ENCODE assay signal across 8 cellular contexts in the genomic region with DNA sequence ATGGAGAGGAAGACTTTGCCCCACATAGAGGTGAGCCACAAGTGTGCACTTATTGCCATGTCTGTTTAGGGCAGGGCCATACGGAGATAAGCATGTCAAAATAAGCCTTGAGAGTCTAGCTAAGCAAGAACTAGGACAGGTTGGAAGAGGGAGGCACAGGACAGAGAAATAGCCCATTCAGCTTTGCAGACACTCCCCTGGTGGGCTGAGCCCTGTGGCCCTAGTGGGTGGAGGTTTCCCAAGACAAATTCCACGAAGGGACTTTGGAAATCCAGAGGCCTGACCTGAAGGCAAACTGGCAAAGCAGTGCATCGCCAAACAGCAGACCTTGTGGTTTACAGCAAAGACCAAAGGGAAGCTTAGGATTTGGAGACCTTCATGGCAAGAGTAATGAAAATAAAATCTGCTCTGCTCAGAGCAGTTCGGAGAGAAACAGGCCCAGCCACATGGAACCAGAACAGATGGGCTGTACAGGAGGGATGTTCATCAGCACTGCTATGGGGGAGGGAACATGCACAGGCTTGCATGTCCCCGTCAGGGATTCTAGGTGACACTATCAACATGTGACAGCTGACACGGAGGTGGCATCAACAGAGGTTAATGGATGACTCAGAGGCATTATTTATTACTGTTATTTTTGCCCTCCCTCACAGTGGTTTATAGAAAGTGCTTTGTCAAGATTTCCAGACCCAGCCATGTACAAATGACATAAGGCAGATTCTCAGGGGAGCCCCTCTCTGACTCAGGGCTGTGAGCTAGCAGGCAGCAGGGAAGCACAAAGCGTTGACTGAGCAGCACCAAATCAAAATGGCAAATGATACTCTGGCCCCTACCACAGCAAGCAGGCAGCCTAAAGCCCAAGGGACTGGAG.
DNase-seq lines count a peak whose midpoint lies in the region; ATAC-seq and TF ChIP-seq lines count a peak whose summit lies in the region.

No MANE protein-coding gene starts in this region.

- peak; percentile 17 for DNase-seq in stimulated activated CD4-positive, alpha-beta T cell treated with anti-CD3 and anti-CD28 coated beads, Interleukin-12 subunit alpha, Interleukin-12 subunit beta, amount 100 ng/mL, for 4 hours
- DNase-seq in stimulated activated CD4-positive, alpha-beta T cell treated with anti-CD3 and anti-CD28 coated beads, Interleukin-2, amount 100 ng/mL, for 48 hours: no peak
- DNase-seq in NCI-H524 (lab: John Stamatoyannopoulos, UW) (peak; percentile 80 to 95), fibroblast of gingiva (ENCODE audit: low read depth) (peak; percentile 31), gastrocnemius medialis (peak; percentile 46 to 63), omental fat pad (ENCODE audit: low spot score) (no peak), GM19238 (ENCODE audit: insufficient read length, low spot score) (no peak)

- intact Hi-C loops in gastrocnemius medialis (cut with DNase I; ENCODE audit: low total_unique reads): no loop called here

- H3K36me3 ChIP-seq in gastrocnemius medialis: no peaks in the 10 kb centered on the region

- in situ Hi-C loops in gastrocnemius medialis (cut with MboI; ENCODE audit: low sequenced_read_pairs in 4 of 4): no loop called here

- peaks cover 15 to 21% of the 10 kb centered on the region in 2 donors for H3K4me1 ChIP-seq in gastrocnemius medialis

- peak overlapping the region; percentile 35 to 74 (median 62) for H3K27ac ChIP-seq in gastrocnemius medialis

- no peaks in the 10 kb centered on the region for H3K27me3 ChIP-seq in gastrocnemius medialis

- ATAC-seq in HG02571 (IDR thresholded peaks at IDR 0.05; ENCODE audit: unreplicated experiment) (peak; percentile 73), gastrocnemius medialis (peak; percentile 71 to 83), omental fat pad (ENCODE audit: low FRiP score) (no peak)

- no peaks in the 10 kb centered on the region for H3K9me3 ChIP-seq in gastrocnemius medialis

- no peak overlapping the region for H3K4me3 ChIP-seq in gastrocnemius medialis

- TF ChIP-seq CTCF in gastrocnemius medialis (IDR thresholded peaks at IDR 0.05 in 4 of 5, conservative IDR thresholded peaks at IDR 0.05 in 1 of 5) (no peak), omental fat pad (IDR thresholded peaks at IDR 0.05) (no peak)

- no peak for TF ChIP-seq POLR2A in gastrocnemius medialis (IDR thresholded peaks at IDR 0.05)

Comparison
In these comparisons a context has a peak if more than half of its experiments do, and no peak if none do; other contexts are left out.
1. DNase-seq: peak in stimulated activated CD4-positive, alpha-beta T cell treated with anti-CD3 and anti-CD28 coated beads, Interleukin-12 subunit alpha, Interleukin-12 subunit beta, amount 100 ng/mL, for 4 hours (single experiment), NCI-H524 (2 of 2), fibroblast of gingiva (single experiment) and gastrocnemius medialis (2 of 2); none in stimulated activated CD4-positive, alpha-beta T cell treated with anti-CD3 and anti-CD28 coated beads, Interleukin-2, amount 100 ng/mL, for 48 hours (0 of 2), omental fat pad (single experiment) and GM19238 (single experiment).